Comparison of ENCODE assay signal across 2 cellular contexts in genomic region chr11:74730601-74731260, GRCh38.
TF ChIP-seq lines count a peak whose summit lies in the region.

No MANE protein-coding gene starts in this region.

TF ChIP-seq in SK-N-SH, 30 proteins besides CTCF, POLR2A, EP300 and RAD21 (continued from another document):
- no peak for TF ChIP-seq PBX3 (IDR thresholded peaks at IDR 0.05)
- TF ChIP-seq RFX5 (IDR thresholded peaks at IDR 0.05; ENCODE audit: low read length): no peak
- no peak for TF ChIP-seq TEAD4 (IDR thresholded peaks at IDR 0.05; ENCODE audit: borderline replicate concordance, insufficient read depth)
- no peak for TF ChIP-seq FOXM1 (IDR thresholded peaks at IDR 0.05; ENCODE audit: low read depth)
- TF ChIP-seq TCF12 (IDR thresholded peaks at IDR 0.05): no peak
- TF ChIP-seq MXI1 (IDR thresholded peaks at IDR 0.05; ENCODE audit: low read depth, low read length): no peak
TF ChIP-seq in SK-N-SH: peak in this region for 0.

TF ChIP-seq in SK-N-SH treated with all-trans-retinoic acid at 6 μM for 48 hours, 23 proteins besides CTCF, POLR2A, EP300 and RAD21 (continued from another document):
- TF ChIP-seq PPARA (CRISPR knock-in tag; IDR thresholded peaks at IDR 0.05; ENCODE audit: borderline replicate concordance): no peak
- no peak for TF ChIP-seq ZNF565 (CRISPR knock-in tag; conservative IDR thresholded peaks at IDR 0.05; ENCODE audit: low read depth)
- no peak for TF ChIP-seq GLIS3 (CRISPR knock-in tag; IDR thresholded peaks at IDR 0.05)
- no peak for TF ChIP-seq ZNF8 (CRISPR knock-in tag; IDR thresholded peaks at IDR 0.05)
